Comparison of ENCODE assay signal across 15 cellular contexts in genomic region chr3:78880588-78881461, GRCh38.
DNase-seq lines count a peak whose midpoint lies in the region; FAIRE-seq and TF ChIP-seq lines count a peak whose summit lies in the region.
"Had no signal": no experiment of that assay in that cellular context is flagged by ENCODE, and none has a peak within 500 bp of the region (broad histone marks: within the 10 kb centered on the region; RNA-seq: fewer than 3 reads in every experiment).

No MANE protein-coding gene starts in this region.

- H3K4me3 ChIP-seq in esophagus muscularis mucosa: peak overlapping the region in 3 of 4 donors; percentile 4 to 16 (median 14)
- H3K4me3 ChIP-seq: upper lobe of left lung had no signal

- H3K36me3 ChIP-seq in esophagus muscularis mucosa: no peaks in the 10 kb centered on the region
- H3K36me3 ChIP-seq: upper lobe of left lung had no signal

- H3K27me3 Mint-ChIP-seq in mesothelial cell of epicardium (ENCODE audit: low read depth) (no peaks in the 10 kb centered on the region), type B pancreatic cell (no peaks in the 10 kb centered on the region)
- H3K27me3 Mint-ChIP-seq: activated B cell treated with CpG ODN at 0.5 μM for 24 hours had no signal

- peaks cover 42% of the 10 kb centered on the region for H3K4me1 Mint-ChIP-seq in mesothelial cell of epicardium
- H3K4me1 Mint-ChIP-seq in type B pancreatic cell (ENCODE audit: unreplicated experiment): peaks cover 40% of the 10 kb centered on the region
- H3K4me1 Mint-ChIP-seq: activated B cell treated with CpG ODN at 0.5 μM for 24 hours had no signal

- H3K27ac Mint-ChIP-seq in mesothelial cell of epicardium (peak overlapping the region; percentile 62), type B pancreatic cell (peak overlapping the region; percentile 50)
- H3K27ac Mint-ChIP-seq: activated B cell treated with CpG ODN at 0.5 μM for 24 hours had no signal

- TF ChIP-seq EP300 in esophagus muscularis mucosa (IDR thresholded peaks at IDR 0.05): no peak

- peaks cover 0 to 11% (median 4%) of the 10 kb centered on the region in 4 donors for H3K4me1 ChIP-seq in esophagus muscularis mucosa
- H3K4me1 ChIP-seq: upper lobe of left lung had no signal

- no peaks in the 10 kb centered on the region for H3K9me3 ChIP-seq in esophagus muscularis mucosa
- H3K9me3 ChIP-seq: upper lobe of left lung had no signal

- no peak for TF ChIP-seq POLR2A in esophagus muscularis mucosa (IDR thresholded peaks at IDR 0.05; ENCODE audit: low read depth)

- intact Hi-C loops in esophagus muscularis mucosa (cut with DNase I): no loop called here

- no peaks in the 10 kb centered on the region for H3K27me3 ChIP-seq in esophagus muscularis mucosa
- H3K27me3 ChIP-seq: upper lobe of left lung had no signal

- H3K4me3 Mint-ChIP-seq in mesothelial cell of epicardium (no peak overlapping the region), type B pancreatic cell (no peak overlapping the region)
- H3K4me3 Mint-ChIP-seq: activated B cell treated with CpG ODN at 0.5 μM for 24 hours had no signal

- no peak for FAIRE-seq in frontal cortex (lab: Jason Lieb, UNC)
- FAIRE-seq: endothelial cell of umbilical vein had no signal

- peak overlapping the region in 3 of 4 donors; percentile 25 to 43 (median 31) for H3K27ac ChIP-seq in esophagus muscularis mucosa (replicated peaks in 1 of 4)
- H3K27ac ChIP-seq: KMS-11, upper lobe of left lung had no signal

- H3K36me3 Mint-ChIP-seq in mesothelial cell of epicardium (peaks cover 2% of the 10 kb centered on the region), type B pancreatic cell (peaks cover 12% of the 10 kb centered on the region)

- no peaks in the 10 kb centered on the region for H3K9me3 Mint-ChIP-seq in mesothelial cell of epicardium
- H3K9me3 Mint-ChIP-seq in type B pancreatic cell: no peaks in the 10 kb centered on the region

- DNase-seq in NCI-H82 (lab: John Stamatoyannopoulos, UW) (peak; percentile 18), NCI-H82 treated with DMSO at 0.1 percent for 48 hours (lab: John Stamatoyannopoulos, UW; ENCODE audit: unreplicated experiment) (no peak), esophagus muscularis mucosa (ENCODE audit: extremely low spot score) (no peak), mesothelial cell of epicardium (ENCODE audit: low spot score in 2 of 2, unreplicated experiment in 2 of 2) (no peak), type B pancreatic cell (ENCODE audit: extremely low spot score, unreplicated experiment) (no peak), hippocampal formation (lab: John Stamatoyannopoulos, UW) (no peak), HuH-7 (ENCODE audit: low spot score) (no peak), frontal cortex (ENCODE audit: low spot score in 2 of 2) (no peak)
- DNase-seq: activated B cell treated with CpG ODN at 0.5 μM for 24 hours, activated T-cell treated with anti-CD3 and anti-CD28 coated beads for 4 hours, Calu3, NCI-H187, upper lobe of left lung had no signal

- 84% methylated on average over 8 of the region's 8 CpGs for WGBS in esophagus muscularis mucosa

- no peak for TF ChIP-seq CTCF in esophagus muscularis mucosa (IDR thresholded peaks at IDR 0.05)
- no peak for TF ChIP-seq CTCF in mesothelial cell of epicardium (IDR thresholded peaks at IDR 0.05; ENCODE audit: unreplicated experiment)
- TF ChIP-seq CTCF in type B pancreatic cell (conservative IDR thresholded peaks at IDR 0.05): no peak
